In genomic region chr17:49574945-49575523, GRCh38 we compare ENCODE assay signal across 9 cellular contexts. TPM values are rescaled to one million over a fixed set of nuclear protein-coding genes. Genes with fewer than 3 reads are reported as not detected.
DNase-seq lines count a peak whose midpoint lies in the region; ATAC-seq, FAIRE-seq and TF ChIP-seq lines count a peak whose summit lies in the region.
"Had no signal": no experiment of that assay in that cellular context is flagged by ENCODE, and none has a peak within 500 bp of the region (broad histone marks: within the 10 kb centered on the region; RNA-seq: fewer than 3 reads in every experiment).

No MANE protein-coding gene starts in this region.

- no peak for TF ChIP-seq POLR2A in HepG2 (IDR thresholded peaks at IDR 0.05; ENCODE audit: insufficient read depth in 1 of 2, low read depth in 2 of 2, low read length in 2 of 2)
- no peak for TF ChIP-seq POLR2A in right lobe of liver (IDR thresholded peaks at IDR 0.05)

- no peak for FAIRE-seq in HepG2 (lab: Jason Lieb, UNC)

- BruUV-seq in HepG2 (replicated peaks; lab: Mats Ljungman, UMichigan) = no TSS peak

- H3K4me3 ChIP-seq in HepG2 (replicated peaks in 1 of 3; ENCODE audit: insufficient read depth in 1 of 3, low read depth in 2 of 3, low read length in 3 of 3) (peak overlapping the region; percentile 62 to 84 (median 78); a peak in 4 of 6 replicates), right lobe of liver (peak overlapping the region in 1 of 3 donors; percentile 45)
- H3K4me3 ChIP-seq in naive thymus-derived CD4-positive, alpha-beta T cell (ENCODE audit: low read length) = no peak overlapping the region

- peaks cover 11% of the 10 kb centered on the region for H3K4me1 Mint-ChIP-seq in chondrocyte (ENCODE audit: low read depth)
- peaks cover 0 to 13% (median 4%) of the 10 kb centered on the region in 7 donors for H3K4me1 Mint-ChIP-seq in naive thymus-derived CD4-positive, alpha-beta T cell

- no peak overlapping the region for H3K27ac Mint-ChIP-seq in chondrocyte (ENCODE audit: unreplicated experiment)
- H3K27ac Mint-ChIP-seq in naive thymus-derived CD4-positive, alpha-beta T cell = no peak overlapping the region

- H3K9me3 ChIP-seq in HepG2 (ENCODE audit: low read length) (no peaks in the 10 kb centered on the region), right lobe of liver (no peaks in the 10 kb centered on the region)
- no peaks in the 10 kb centered on the region for H3K9me3 ChIP-seq in naive thymus-derived CD4-positive, alpha-beta T cell (ENCODE audit: control insufficient read depth in 2 of 3, low read length in 3 of 3)

- H3K4me2 ChIP-seq in HepG2 (ENCODE audit: low read depth, low read length) = peak overlapping the region; percentile 87

- TF ChIP-seq EP300 in HepG2 (IDR thresholded peaks at IDR 0.05; ENCODE audit: low read depth in 2 of 2, low read length in 2 of 2) (no peak), HepG2 (CRISPR knock-in tag; IDR thresholded peaks at IDR 0.05; ENCODE audit: borderline replicate concordance) (no peak)

- no peaks in the 10 kb centered on the region for H3K36me3 Mint-ChIP-seq in chondrocyte (ENCODE audit: low read depth)
- H3K36me3 Mint-ChIP-seq in naive thymus-derived CD4-positive, alpha-beta T cell = no peaks in the 10 kb centered on the region

- no peak overlapping the region for H2AFZ ChIP-seq in HepG2 (ENCODE audit: low read length)

- H3K4me1 ChIP-seq in HepG2 (ENCODE audit: insufficient read depth, low read length) = peaks cover 37% of the 10 kb centered on the region
- peaks cover 0 to 8% (median 0%) of the 10 kb centered on the region in 4 donors for H3K4me1 ChIP-seq in right lobe of liver
- H3K4me1 ChIP-seq in naive thymus-derived CD4-positive, alpha-beta T cell (ENCODE audit: control insufficient read depth in 2 of 2, insufficient read depth in 2 of 2, low read length in 2 of 2) = peaks cover 4 to 9% of the 10 kb centered on the region in 2 donors

- H3K79me2 ChIP-seq in HepG2 (ENCODE audit: insufficient read depth, low read length) = no peaks in the 10 kb centered on the region

- intact Hi-C loops in HepG2 (cut with micrococcal nuclease; ENCODE audit: unreplicated experiment) (no loop called here), right lobe of liver (cut with DNase I) (loop anchor here (5.0 to 10.0 kb wide), 3 partner anchors 122 to 210 kb away; partner anchors contain the start of gene KAT7 (in 1 of the 2))
- intact Hi-C loops in naive thymus-derived CD4-positive, alpha-beta T cell (cut with micrococcal nuclease) = loop anchor here in 1 of 2 donors (1.0 to 10.0 kb wide), 2 partner anchors 120 to 520 kb away; partner anchors contain the start of gene PDK2

- no peak for ATAC-seq in HepG2
- no peak for ATAC-seq in right lobe of liver
- ATAC-seq in naive thymus-derived CD4-positive, alpha-beta T cell = no peak
- no peak for ATAC-seq in GM19455 (IDR thresholded peaks at IDR 0.05; ENCODE audit: unreplicated experiment)

- DNase-seq in HepG2 (ENCODE audit: low spot score) = no peak
- DNase-seq in right lobe of liver = no peak
- DNase-seq in chondrocyte (ENCODE audit: low spot score) = no peak
- DNase-seq in naive thymus-derived CD4-positive, alpha-beta T cell = no peak
- no peak for DNase-seq in NCI-H82 (lab: John Stamatoyannopoulos, UW)
- no peak for DNase-seq in DMS 273 treated with DMSO at 0.1 percent for 48 hours (lab: John Stamatoyannopoulos, UW)
- no peak for DNase-seq in DMS79 treated with DMSO at 0.1 percent for 48 hours (lab: John Stamatoyannopoulos, UW)

- TF ChIP-seq CTCF in HepG2 (CRISPR knock-in tag; IDR thresholded peaks at IDR 0.05) = no peak
- TF ChIP-seq CTCF in right lobe of liver (IDR thresholded peaks at IDR 0.05) = no peak
- TF ChIP-seq CTCF in chondrocyte (IDR thresholded peaks at IDR 0.05) = no peak

- no peaks in the 10 kb centered on the region for H4K20me1 ChIP-seq in HepG2 (ENCODE audit: insufficient read depth, low read length)

- H3K27me3 ChIP-seq in HepG2 (ENCODE audit: control insufficient read depth in 1 of 2, insufficient read depth in 2 of 2, low read length in 2 of 2) (peaks cover 4 to 76% of the 10 kb centered on the region in 2 experiments; a peak in 4 of 5 replicates), right lobe of liver (peaks cover 0 to 9% of the 10 kb centered on the region in 2 donors)
- H3K27me3 ChIP-seq in naive thymus-derived CD4-positive, alpha-beta T cell (ENCODE audit: control insufficient read depth in 2 of 2, insufficient read depth in 2 of 2, low read length in 2 of 2) = peaks cover 4 to 15% of the 10 kb centered on the region in 2 donors

- H3K4me3 Mint-ChIP-seq in chondrocyte (ENCODE audit: unreplicated experiment) = peak overlapping the region; percentile 47
- peak overlapping the region in 9 of 10 donors; percentile 27 to 83 (median 65) for H3K4me3 Mint-ChIP-seq in naive thymus-derived CD4-positive, alpha-beta T cell

- H3K36me3 ChIP-seq in HepG2 (replicated peaks in 1 of 2; ENCODE audit: control insufficient read depth in 1 of 2, insufficient read depth in 2 of 2, low read length in 2 of 2) (no peaks in the 10 kb centered on the region), right lobe of liver (no peaks in the 10 kb centered on the region)
- no peaks in the 10 kb centered on the region for H3K36me3 ChIP-seq in naive thymus-derived CD4-positive, alpha-beta T cell (ENCODE audit: control insufficient read depth in 2 of 3, insufficient read depth in 3 of 3, low read length in 3 of 3)

- H3K27ac ChIP-seq in HepG2 (ENCODE audit: extremely low read length, insufficient read depth, low read length) = no peak overlapping the region
- no peak overlapping the region for H3K27ac ChIP-seq in right lobe of liver
- no peak overlapping the region for H3K27ac ChIP-seq in naive thymus-derived CD4-positive, alpha-beta T cell (ENCODE audit: low read depth, low read length)

- 17% methylated on average over 3 of the region's 11 CpGs for WGBS in HepG2 (ENCODE audit: low lambda C conversion rate)
- WGBS in right lobe of liver (ENCODE audit: insufficient coverage, low coverage, low lambda C conversion rate, missing lambda C conversion rate) = 14% methylated on average over 7 of the region's 11 CpGs

- in situ Hi-C loops in HepG2 (cut with HindIII; ENCODE audit: extremely low pct_ligation_motif_present, low pct_unique_long_range_greater_than_20kb) = no loop called here

- no peak overlapping the region for H3K9ac ChIP-seq in HepG2 (ENCODE audit: insufficient read depth, low read depth, low read length)

- POLR2A ChIA-PET in HepG2 (lab: Yijun Ruan, JAX) = interaction anchor here (1.3 kb wide), 1 partner anchor 129 kb away, joined by 3 read pairs; no protein-coding TSS in a partner anchor
- POLR2A ChIA-PET in naive thymus-derived CD4-positive, alpha-beta T cell (lab: Charles Lee) = no interaction called here

- TF ChIP-seq RAD21 in HepG2 (CRISPR knock-in tag; IDR thresholded peaks at IDR 0.05) = no peak

- H3K9me3 Mint-ChIP-seq in chondrocyte (ENCODE audit: low read depth) = no peaks in the 10 kb centered on the region
- H3K9me3 Mint-ChIP-seq in naive thymus-derived CD4-positive, alpha-beta T cell = no peaks in the 10 kb centered on the region

- CTCF ChIA-PET in HepG2 (lab: Yijun Ruan, JAX; ENCODE audit: low intra/inter-chr PET ratio, low total read pairs) = interaction anchor here (1.0 to 2.9 kb wide), 3 partner anchors 102 to 133 kb away, joined by 3 to 31 read pairs (median 6); partner anchors contain the start of gene SLC35B1
- CTCF ChIA-PET in naive thymus-derived CD4-positive, alpha-beta T cell (lab: Charles Lee) = interaction anchor here (0.6 to 1.6 kb wide), 4 partner anchors 64 to 121 kb away, joined by 3 to 4 read pairs (median 4); no protein-coding TSS in a partner anchor

- H3K27me3 Mint-ChIP-seq in chondrocyte (ENCODE audit: low read depth) = peaks cover 7% of the 10 kb centered on the region
- peaks cover 28 to 76% (median 29%) of the 10 kb centered on the region in 5 donors for H3K27me3 Mint-ChIP-seq in naive thymus-derived CD4-positive, alpha-beta T cell

TF ChIP-seq in HepG2, 621 proteins besides CTCF, POLR2A, EP300 and RAD21 (continues in another document):
- TF ChIP-seq BORCS8-MEF2B (CRISPR knock-in tag; IDR thresholded peaks at IDR 0.05) (0 out of 2 replicates have a peak, but pooled peaks have one; percentile 5), ZNF143 (CRISPR knock-in tag; IDR thresholded peaks at IDR 0.05) (no peak), GTF3A (CRISPR knock-in tag; conservative IDR thresholded peaks at IDR 0.05) (no peak), MLX (CRISPR knock-in tag; IDR thresholded peaks at IDR 0.05) (no peak), ZEB1 (IDR thresholded peaks at IDR 0.05; ENCODE audit: insufficient replicate concordance, low read depth) (no peak)

RNA-seq across cellular contexts. Expression of gene NXPH3, which starts 0.6 kb away (rescaled TPM):
- total RNA-seq in HepG2 (2016; rRNA removed; fragmentation: Illumina TruSeq; extraction: Trizol) (0.04 and 0.08 TPM in 2 replicates), right lobe of liver (under 1 TPM in 5 of 6 experiments, not detected in 1; 0.09 to 0.43 (median 0.21) TPM), chondrocyte (4.2 to 4.7 TPM (median 4.5 TPM) in 3 replicates)
- not detected in 2 replicates for total RNA-seq in HepG2 (2016; cell fraction: cytosol; rRNA removed; fragmentation: Illumina TruSeq; extraction: Trizol; ENCODE audit: low read depth)
- 0.10 and 0.11 TPM in 2 replicates for total RNA-seq in HepG2 (2016; cell fraction: insoluble cytoplasmic fraction; rRNA removed; fragmentation: Illumina TruSeq; extraction: Trizol)
- not detected in 2 replicates for total RNA-seq in HepG2 (2016; cell fraction: membrane; rRNA removed; fragmentation: Illumina TruSeq; extraction: Trizol)
- total RNA-seq in HepG2 (2016; cell fraction: nucleus; rRNA removed; fragmentation: Illumina TruSeq; extraction: Trizol) = not detected in 2 replicates
- 0.48 and 0.58 TPM in 2 replicates for polyA plus RNA-seq in HepG2 (2011; rRNA removed)
- polyA plus RNA-seq in HepG2 (2011; cell fraction: cytosol; rRNA removed) = 0.31 and 0.54 TPM in 2 replicates
- 0.52 and 0.95 TPM in 2 replicates for polyA plus RNA-seq in HepG2 (2011; cell fraction: nucleus; rRNA removed)
- polyA plus RNA-seq in HepG2 (2012) = 0.24 and 0.31 TPM in 2 replicates
- not detected in 2 replicates for polyA plus RNA-seq in HepG2 (2016; cell fraction: cytosol; fragmentation: Illumina TruSeq; extraction: Trizol; ENCODE audit: low read depth)
- not detected in 2 replicates for polyA plus RNA-seq in HepG2 (2016; cell fraction: insoluble cytoplasmic fraction; fragmentation: Illumina TruSeq; extraction: Trizol; ENCODE audit: low read depth)
- polyA plus RNA-seq in HepG2 (2016; cell fraction: membrane; fragmentation: Illumina TruSeq; extraction: Trizol; ENCODE audit: low read depth) = 0.12 TPM in 1 of 2 replicates, not detected in the other
- polyA plus RNA-seq in HepG2 (2016; cell fraction: nucleus; fragmentation: Illumina TruSeq; extraction: Trizol; ENCODE audit: insufficient read depth, low read depth) = 0.16 TPM in 1 of 2 replicates, not detected in the other
- 0.28 TPM in 1 of 2 replicates, not detected in the other for polyA minus RNA-seq in HepG2 (2011; rRNA and poly(A)+ RNA removed; ENCODE audit: low replicate concordance)
- not detected in 2 replicates for polyA minus RNA-seq in HepG2 (2011; cell fraction: cytosol; rRNA and poly(A)+ RNA removed)
- 0.26 and 0.50 TPM in 2 replicates for polyA minus RNA-seq in HepG2 (2011; cell fraction: nucleus; rRNA and poly(A)+ RNA removed)
- total RNA-seq in naive thymus-derived CD4-positive, alpha-beta T cell = not detected
- not detected for polyA plus RNA-seq in naive thymus-derived CD4-positive, alpha-beta T cell
- total RNA-seq: T-helper 2 cell treated with Interferon-gamma antibody and Interleukin-4, amounts not matched to agents 100 ng/mL and 5 ng/mL, for 36 hours had no signal
